Comparison of ENCODE assay signal across 8 cellular contexts in the genomic region with DNA sequence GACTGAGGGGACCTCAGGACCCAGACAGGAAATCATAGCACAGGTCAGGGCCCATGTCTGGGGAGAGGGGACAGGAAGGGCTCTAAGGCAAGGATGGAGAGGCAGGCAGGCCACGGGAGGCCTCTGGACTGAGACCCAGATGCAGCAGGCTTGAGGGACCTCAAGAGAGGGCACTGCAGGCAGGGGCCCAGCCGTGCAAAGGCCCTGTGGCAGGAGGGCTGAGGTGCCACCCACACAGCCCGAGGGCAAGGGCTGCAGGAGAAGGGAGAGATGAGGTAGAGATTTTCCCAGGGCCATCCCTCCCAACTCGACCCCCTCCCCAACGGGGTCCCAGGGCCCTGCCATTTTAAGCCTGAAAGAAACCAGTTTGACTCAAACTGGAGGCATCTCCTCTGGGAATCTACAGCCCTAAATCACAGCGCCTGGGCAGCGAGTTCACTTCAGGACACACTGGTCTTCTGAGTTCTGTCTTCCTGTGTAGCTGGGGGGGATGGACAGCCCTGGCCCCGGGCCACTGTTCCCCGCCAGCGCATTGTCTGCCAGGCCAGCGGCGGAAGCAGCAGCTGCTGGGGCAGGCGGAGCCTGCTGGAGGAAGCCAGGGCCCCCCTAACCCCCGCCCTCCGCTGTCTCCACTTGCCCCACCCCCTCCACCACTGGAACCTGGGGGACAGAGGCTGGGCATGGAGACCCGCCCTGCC. TPM values are rescaled to one million over a fixed set of nuclear protein-coding genes. Genes with fewer than 3 reads are reported as not detected.
DNase-seq lines count a peak whose midpoint lies in the region; ATAC-seq and TF ChIP-seq lines count a peak whose summit lies in the region.

No MANE protein-coding gene starts in this region.

- H3K9me3 Mint-ChIP-seq in T-cell, result no peaks in the 10 kb centered on the region
- H3K9me3 Mint-ChIP-seq in natural killer cell treated with Interleukin-12 subunit alpha and Interleukin-12 subunit beta and Interleukin-15 and Interleukin-18, amount 100 ng/mL, for 72 hours, result peaks cover 13% of the 10 kb centered on the region

- ATAC-seq in T-cell (replicated peaks in 1 of 4), result peak in 3 of 4 experiments; percentile 31 to 53 (median 50)
- ATAC-seq in natural killer cell treated with Interleukin-12 subunit alpha and Interleukin-12 subunit beta and Interleukin-15 and Interleukin-18, amount 100 ng/mL, for 72 hours, result peak; percentile 63 to 66
- ATAC-seq in GM21576 (IDR thresholded peaks at IDR 0.05; ENCODE audit: unreplicated experiment), result no peak
- ATAC-seq in HG03469 (IDR thresholded peaks at IDR 0.05; ENCODE audit: unreplicated experiment), result no peak

- TF ChIP-seq RAD21 in Ishikawa (IDR thresholded peaks at IDR 0.05; ENCODE audit: low read depth), result no peak

- CTCF ChIA-PET in T-cell (lab: Charles Lee), result no interaction called here

- peak; percentile 98 for DNase-seq in AG10803 (ENCODE audit: low read depth)
- peak in 6 of 34 experiments; percentile 16 to 46 (median 23) for DNase-seq in T-cell
- DNase-seq in fibroblast of pulmonary artery (ENCODE audit: low read depth), result peak; percentile 97
- no peak for DNase-seq in natural killer cell treated with Interleukin-12 subunit alpha and Interleukin-12 subunit beta and Interleukin-15 and Interleukin-18, amount 100 ng/mL, for 72 hours (ENCODE audit: low spot score)
- no peak for DNase-seq in SW 1271 (lab: John Stamatoyannopoulos, UW)

- TF ChIP-seq EP300 in Ishikawa (IDR thresholded peaks at IDR 0.05; ENCODE audit: borderline replicate concordance), result peak; percentile 64; the same call in 1 of the 2 replicates

- no peaks in the 10 kb centered on the region for H3K36me3 Mint-ChIP-seq in T-cell
- H3K36me3 Mint-ChIP-seq in natural killer cell treated with Interleukin-12 subunit alpha and Interleukin-12 subunit beta and Interleukin-15 and Interleukin-18, amount 100 ng/mL, for 72 hours, result no peaks in the 10 kb centered on the region

- POLR2A ChIA-PET in T-cell (lab: Charles Lee), result no interaction called here

- no peak for TF ChIP-seq CTCF in AG10803 (conservative IDR thresholded peaks at IDR 0.05; ENCODE audit: low read length)
- no peak for TF ChIP-seq CTCF in fibroblast of pulmonary artery (IDR thresholded peaks at IDR 0.05; ENCODE audit: low read length, missing control alignments)

- peaks cover 3 to 12% of the 10 kb centered on the region in 2 donors for H3K27me3 Mint-ChIP-seq in T-cell
- H3K27me3 Mint-ChIP-seq in natural killer cell treated with Interleukin-12 subunit alpha and Interleukin-12 subunit beta and Interleukin-15 and Interleukin-18, amount 100 ng/mL, for 72 hours, result no peaks in the 10 kb centered on the region

- H3K4me3 ChIP-seq in AG10803 (ENCODE audit: low read length), result peak overlapping the region; percentile 53
- no peak overlapping the region for H3K4me3 ChIP-seq in fibroblast of pulmonary artery (replicated peaks; ENCODE audit: low read depth, low read length)

- no peak overlapping the region for H3K27ac Mint-ChIP-seq in T-cell
- H3K27ac Mint-ChIP-seq in natural killer cell treated with Interleukin-12 subunit alpha and Interleukin-12 subunit beta and Interleukin-15 and Interleukin-18, amount 100 ng/mL, for 72 hours, result no peak overlapping the region

- H3K4me1 Mint-ChIP-seq in T-cell, result peaks cover 4 to 11% (median 5%) of the 10 kb centered on the region in 3 donors
- H3K4me1 Mint-ChIP-seq in natural killer cell treated with Interleukin-12 subunit alpha and Interleukin-12 subunit beta and Interleukin-15 and Interleukin-18, amount 100 ng/mL, for 72 hours (ENCODE audit: low read depth in 2 of 2), result peaks cover 20 to 22% of the 10 kb centered on the region in 2 donors

- no peak overlapping the region for H3K4me3 Mint-ChIP-seq in T-cell
- H3K4me3 Mint-ChIP-seq in natural killer cell treated with Interleukin-12 subunit alpha and Interleukin-12 subunit beta and Interleukin-15 and Interleukin-18, amount 100 ng/mL, for 72 hours, result no peak overlapping the region

TF ChIP-seq in Ishikawa, 13 proteins besides CTCF, POLR2A, EP300 and RAD21:
- TF ChIP-seq ZBTB7A (IDR thresholded peaks at IDR 0.05; ENCODE audit: low read depth) (peak; percentile 63), EGR1 (IDR thresholded peaks at IDR 0.05) (no peak), TCF12 (IDR thresholded peaks at IDR 0.05; ENCODE audit: low read depth) (peak; percentile 58), TAF1 (IDR thresholded peaks at IDR 0.05; ENCODE audit: low read depth) (no peak), CREB1 (IDR thresholded peaks at IDR 0.05; ENCODE audit: low read depth) (no peak), FOXM1 (IDR thresholded peaks at IDR 0.05; ENCODE audit: borderline replicate concordance, low read depth) (no peak), TEAD4 (IDR thresholded peaks at IDR 0.05) (0 out of 2 replicates have a peak, but pooled peaks have one; percentile 20), CEBPB (IDR thresholded peaks at IDR 0.05) (no peak), NFIC (IDR thresholded peaks at IDR 0.05) (peak; percentile 89), YY1 (IDR thresholded peaks at IDR 0.05; ENCODE audit: low read depth) (no peak)
- TF ChIP-seq, protein P1, sequence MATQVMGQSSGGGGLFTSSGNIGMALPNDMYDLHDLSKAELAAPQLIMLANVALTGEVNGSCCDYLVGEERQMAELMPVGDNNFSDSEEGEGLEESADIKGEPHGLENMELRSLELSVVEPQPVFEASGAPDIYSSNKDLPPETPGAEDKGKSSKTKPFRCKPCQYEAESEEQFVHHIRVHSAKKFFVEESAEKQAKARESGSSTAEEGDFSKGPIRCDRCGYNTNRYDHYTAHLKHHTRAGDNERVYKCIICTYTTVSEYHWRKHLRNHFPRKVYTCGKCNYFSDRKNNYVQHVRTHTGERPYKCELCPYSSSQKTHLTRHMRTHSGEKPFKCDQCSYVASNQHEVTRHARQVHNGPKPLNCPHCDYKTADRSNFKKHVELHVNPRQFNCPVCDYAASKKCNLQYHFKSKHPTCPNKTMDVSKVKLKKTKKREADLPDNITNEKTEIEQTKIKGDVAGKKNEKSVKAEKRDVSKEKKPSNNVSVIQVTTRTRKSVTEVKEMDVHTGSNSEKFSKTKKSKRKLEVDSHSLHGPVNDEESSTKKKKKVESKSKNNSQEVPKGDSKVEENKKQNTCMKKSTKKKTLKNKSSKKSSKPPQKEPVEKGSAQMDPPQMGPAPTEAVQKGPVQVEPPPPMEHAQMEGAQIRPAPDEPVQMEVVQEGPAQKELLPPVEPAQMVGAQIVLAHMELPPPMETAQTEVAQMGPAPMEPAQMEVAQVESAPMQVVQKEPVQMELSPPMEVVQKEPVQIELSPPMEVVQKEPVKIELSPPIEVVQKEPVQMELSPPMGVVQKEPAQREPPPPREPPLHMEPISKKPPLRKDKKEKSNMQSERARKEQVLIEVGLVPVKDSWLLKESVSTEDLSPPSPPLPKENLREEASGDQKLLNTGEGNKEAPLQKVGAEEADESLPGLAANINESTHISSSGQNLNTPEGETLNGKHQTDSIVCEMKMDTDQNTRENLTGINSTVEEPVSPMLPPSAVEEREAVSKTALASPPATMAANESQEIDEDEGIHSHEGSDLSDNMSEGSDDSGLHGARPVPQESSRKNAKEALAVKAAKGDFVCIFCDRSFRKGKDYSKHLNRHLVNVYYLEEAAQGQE (IDR thresholded peaks at IDR 0.05; ENCODE audit: low read depth), result no peak
- TF ChIP-seq, protein P2, sequence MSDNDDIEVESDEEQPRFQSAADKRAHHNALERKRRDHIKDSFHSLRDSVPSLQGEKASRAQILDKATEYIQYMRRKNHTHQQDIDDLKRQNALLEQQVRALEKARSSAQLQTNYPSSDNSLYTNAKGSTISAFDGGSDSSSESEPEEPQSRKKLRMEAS (IDR thresholded peaks at IDR 0.05), result no peak; the same call in 1 of the 2 replicates
- TF ChIP-seq, protein P3, sequence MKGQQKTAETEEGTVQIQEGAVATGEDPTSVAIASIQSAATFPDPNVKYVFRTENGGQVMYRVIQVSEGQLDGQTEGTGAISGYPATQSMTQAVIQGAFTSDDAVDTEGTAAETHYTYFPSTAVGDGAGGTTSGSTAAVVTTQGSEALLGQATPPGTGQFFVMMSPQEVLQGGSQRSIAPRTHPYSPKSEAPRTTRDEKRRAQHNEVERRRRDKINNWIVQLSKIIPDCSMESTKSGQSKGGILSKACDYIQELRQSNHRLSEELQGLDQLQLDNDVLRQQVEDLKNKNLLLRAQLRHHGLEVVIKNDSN (IDR thresholded peaks at IDR 0.05), result 0 out of 2 replicates have a peak, but pooled peaks have one; percentile 4
TF ChIP-seq in Ishikawa: peak in this region for 5.

RNA-seq across cellular contexts. Expression of a gene that starts 20.3 kb away (rescaled TPM):
- total RNA-seq in T-cell, result under 1 TPM in 1 of 5 donors, not detected in 4; 0.15 TPM
- not detected for total RNA-seq in natural killer cell treated with Interleukin-12 subunit alpha and Interleukin-12 subunit beta and Interleukin-15 and Interleukin-18, amount 100 ng/mL, for 72 hours

Comparison
In these comparisons a context has a peak if more than half of its experiments do, and no peak if none do; other contexts are left out.
1. DNase-seq: peak in AG10803 (single experiment) and fibroblast of pulmonary artery (single experiment); none in natural killer cell treated with Interleukin-12 subunit alpha and Interleukin-12 subunit beta and Interleukin-15 and Interleukin-18, amount 100 ng/mL, for 72 hours (single experiment) and SW 1271 (0 of 2).
2. ATAC-seq: peak in T-cell (3 of 4) and natural killer cell treated with Interleukin-12 subunit alpha and Interleukin-12 subunit beta and Interleukin-15 and Interleukin-18, amount 100 ng/mL, for 72 hours (2 of 2); none in GM21576 (single experiment) and HG03469 (single experiment).